Comparison of ENCODE assay signal across 8 cellular contexts in the genomic region with DNA sequence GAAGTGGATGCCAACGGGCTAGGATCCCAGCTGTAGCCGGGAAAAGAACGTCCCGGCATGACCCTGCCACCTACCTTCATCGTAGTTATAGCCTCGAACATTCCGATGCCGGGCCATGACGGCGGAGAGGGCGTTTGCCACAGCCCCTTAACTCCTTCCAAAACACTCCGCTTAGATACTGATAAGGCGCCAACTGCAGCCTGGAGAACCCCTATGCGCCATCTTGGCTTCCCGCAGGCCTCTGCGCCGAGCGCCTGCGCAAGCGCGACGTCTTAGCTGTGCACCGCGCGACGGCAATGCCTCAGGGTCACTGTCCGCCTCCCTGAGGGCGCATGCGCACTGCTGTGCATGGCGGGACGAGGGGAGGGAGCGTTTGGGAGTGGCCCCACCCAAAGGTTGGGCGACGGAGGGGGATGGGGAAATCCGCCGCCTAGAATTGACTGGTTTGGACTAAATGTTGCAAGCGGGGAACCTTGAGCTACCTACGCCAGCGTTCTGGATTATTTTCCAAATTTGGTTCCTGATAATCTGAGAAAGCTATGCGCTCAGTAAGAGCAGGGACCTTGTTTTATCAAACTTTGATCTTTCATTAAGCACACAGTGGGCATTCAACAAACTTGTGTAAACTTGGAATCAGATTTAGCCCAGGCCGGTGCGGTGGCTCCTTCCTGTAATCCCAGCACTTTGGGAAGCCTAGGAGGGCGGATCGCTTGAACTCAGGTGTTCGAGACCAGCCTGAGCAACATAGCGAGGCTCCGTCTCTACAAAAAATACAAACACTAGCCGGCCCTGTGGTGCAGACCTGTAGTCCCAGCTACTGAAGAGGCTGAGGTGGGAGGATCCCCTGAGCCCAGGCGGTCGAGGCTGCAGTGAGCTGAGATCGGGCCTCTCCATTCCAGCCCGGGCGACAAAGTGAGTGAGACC. TPM values are rescaled to one million over a fixed set of nuclear protein-coding genes. Genes with fewer than 3 reads are reported as not detected.
DNase-seq lines count a peak whose midpoint lies in the region; ATAC-seq, FAIRE-seq and TF ChIP-seq lines count a peak whose summit lies in the region.

A gene (minus strand): TSS at position 248 of the 924 bp plus-strand sequence. CDS start 131 bp downstream, at position 117.

- FAIRE-seq in GM12891 (lab: Jason Lieb, UNC): peak; percentile 100

- H3K4me1 ChIP-seq in cardiac muscle cell (ENCODE audit: low read depth) (peaks cover 10% of the 10 kb centered on the region), parathyroid adenoma (peaks cover 3% of the 10 kb centered on the region), tibial nerve (peaks cover 0 to 29% (median 11%) of the 10 kb centered on the region in 4 donors)

- TF ChIP-seq CTCF in cardiac muscle cell (IDR thresholded peaks at IDR 0.05; ENCODE audit: low read depth, low read length) (no peak), parathyroid adenoma (IDR thresholded peaks at IDR 0.05) (no peak), tibial nerve (IDR thresholded peaks at IDR 0.05) (peak in 1 of 5 experiments; percentile 46)

- H3K27me3 Mint-ChIP-seq in T-cell: no peaks in the 10 kb centered on the region

- H3K27me3 ChIP-seq in cardiac muscle cell (no peaks in the 10 kb centered on the region), parathyroid adenoma (ENCODE audit: control insufficient read depth, insufficient read depth, low read length) (no peaks in the 10 kb centered on the region), tibial nerve (no peaks in the 10 kb centered on the region)

- POLR2A ChIA-PET in T-cell (lab: Charles Lee): interaction anchor here (0.5 to 1.9 kb wide), 23 partner anchors 9 to 1236 kb away, joined by 3 to 16 read pairs (median 5); no protein-coding TSS in a partner anchor

- peak within 1 kb of the TSS; percentile 83 for H3K4me3 ChIP-seq in cardiac muscle cell
- H3K4me3 ChIP-seq in parathyroid adenoma (ENCODE audit: low read depth, low read length): peak within 1 kb of the TSS; percentile 90
- peak within 1 kb of the TSS; percentile 76 to 97 (median 80) for H3K4me3 ChIP-seq in tibial nerve

- H3K27ac Mint-ChIP-seq in T-cell: peak within 1 kb of the TSS; percentile 89 to 98

- peak; percentile 91 to 99 for TF ChIP-seq EP300 in tibial nerve (IDR thresholded peaks at IDR 0.05)

- H3K79me2 ChIP-seq in parathyroid adenoma: peaks cover 12% of the 10 kb centered on the region

- TF ChIP-seq POLR2A in GM12891 (IDR thresholded peaks at IDR 0.05; ENCODE audit: low read depth, low read length): peak; percentile 95
- TF ChIP-seq POLR2A in tibial nerve (IDR thresholded peaks at IDR 0.05): peak; percentile 76 to 90

- ATAC-seq in HG02840 (IDR thresholded peaks at IDR 0.05; ENCODE audit: low FRiP score, unreplicated experiment) (peak; percentile 97), T-cell (replicated peaks in 1 of 4) (peak; percentile 97 to 99 (median 98))

- H3K9me3 Mint-ChIP-seq in T-cell: no peaks in the 10 kb centered on the region

- H3K36me3 Mint-ChIP-seq in T-cell: peaks cover 10% of the 10 kb centered on the region

- DNase-seq in GM12891 (ENCODE audit: insufficient read length, low spot score) (peak; percentile 74), NCI-H1436 treated with DMSO at 0.1 percent for 48 hours (lab: John Stamatoyannopoulos, UW) (peak; percentile 74), T-cell (peak; percentile 92 to 97 (median 95)), cardiac muscle cell (ENCODE audit: low read depth in 1 of 2, low spot score in 1 of 2) (peak; percentile 97 to 99), tibial nerve (ENCODE audit: low spot score in 2 of 2) (peak; percentile 91)

- peaks cover 40 to 45% (median 43%) of the 10 kb centered on the region in 3 donors for H3K4me1 Mint-ChIP-seq in T-cell

- peak within 1 kb of the TSS; percentile 92 to 100 (median 99) for H3K4me3 Mint-ChIP-seq in T-cell

- no peaks in the 10 kb centered on the region for H3K9me3 ChIP-seq in cardiac muscle cell (ENCODE audit: low read depth)
- no peaks in the 10 kb centered on the region for H3K9me3 ChIP-seq in parathyroid adenoma (ENCODE audit: control insufficient read depth, low read length)
- H3K9me3 ChIP-seq in tibial nerve: no peaks in the 10 kb centered on the region

- 7 to 11% (median 9%) methylated on average over 53 of the region's 53 CpGs for WGBS in adipose tissue, 3 donors
- WGBS in tibial nerve, 2 donors: 13 to 16% methylated on average over 50 to 53 of the region's 53 CpGs

- H3K36me3 ChIP-seq in cardiac muscle cell: peaks cover 2% of the 10 kb centered on the region
- H3K36me3 ChIP-seq in parathyroid adenoma (ENCODE audit: control insufficient read depth, insufficient read depth, low read length): no peaks in the 10 kb centered on the region
- H3K36me3 ChIP-seq in tibial nerve: peaks cover 0 to 3% (median 0%) of the 10 kb centered on the region in 3 donors

- H3K27ac ChIP-seq in adipose tissue (ENCODE audit: low read depth, low read length) (peak within 1 kb of the TSS; percentile 45), cardiac muscle cell (peak within 1 kb of the TSS; percentile 92), parathyroid adenoma (peak within 1 kb of the TSS; percentile 59), tibial nerve (peak within 1 kb of the TSS; percentile 84 to 95 (median 91))

- peak within 1 kb of the TSS; percentile 97 for H3K4me2 ChIP-seq in parathyroid adenoma (ENCODE audit: low read length)

- CTCF ChIA-PET in T-cell (lab: Charles Lee): interaction anchor here (0.6 to 2.6 kb wide), 18 partner anchors 11 to 1737 kb away, joined by 3 to 26 read pairs (median 4); a partner anchor contains a TSS

- peak within 1 kb of the TSS; percentile 59 for H3K9ac ChIP-seq in parathyroid adenoma

- H2AFZ ChIP-seq in parathyroid adenoma: peak within 1 kb of the TSS; percentile 88

TF ChIP-seq in GM12891, 5 proteins besides CTCF, POLR2A, EP300 and RAD21:
- TF ChIP-seq TAF1 (IDR thresholded peaks at IDR 0.05; ENCODE audit: low read depth, low read length) (peak; percentile 98), POLR2AphosphoS5 (IDR thresholded peaks at IDR 0.05; ENCODE audit: low read depth, low read length) (peak; percentile 92), POU2F2 (IDR thresholded peaks at IDR 0.05; ENCODE audit: low read depth, low read length) (peak; percentile 83), SPI1 (IDR thresholded peaks at IDR 0.05; ENCODE audit: low read depth, low read length) (no peak)

RNA-seq across cellular contexts. Expression of the gene that starts here (rescaled TPM):
- polyA plus RNA-seq in GM12891 (2012; ENCODE audit: low read depth, missing spikeins): 50.4 TPM
- total RNA-seq in T-cell: 100 to 1,000 TPM in 1 of 5 donors, 10 to 100 TPM in 4; 51.4 to 112 (median 69.7) TPM
- 10 to 100 TPM; 26.3 to 33.2 (median 30.3) TPM for polyA plus RNA-seq in adipose tissue
- 76.6 and 98.9 TPM in 2 replicates for total RNA-seq in cardiac muscle cell
- polyA plus RNA-seq in cardiac muscle cell: 57.8 and 89.6 TPM in 2 replicates
- 10 to 100 TPM; 31.2 to 54.2 (median 46.0) TPM for total RNA-seq in tibial nerve

Comparison
In these comparisons a context has a peak if more than half of its experiments do, and no peak if none do; other contexts are left out.
1. Peak in every context shown above with its lines: DNase-seq, ATAC-seq, H3K4me3 ChIP-seq and H3K27ac ChIP-seq.